In genomic region chr11:11841121-11841604, GRCh38 we compare ENCODE assay signal across 8 cellular contexts. TPM values are rescaled to one million over a fixed set of nuclear protein-coding genes. Genes with fewer than 3 reads are reported as not detected.
A peak's percentile ranks its signal among the peaks of the same experiment; 100 is the strongest.
DNase-seq lines count a peak whose midpoint lies in the region; ATAC-seq and TF ChIP-seq lines count a peak whose summit lies in the region.

No MANE protein-coding gene starts in this region.

- H3K27me3 ChIP-seq in MM.1S (replicated peaks; ENCODE audit: insufficient read depth, low read length): no peaks in the 10 kb centered on the region
- no peaks in the 10 kb centered on the region for H3K27me3 ChIP-seq in right atrium auricular region

- peaks cover 44% of the 10 kb centered on the region for H3K79me2 ChIP-seq in MM.1S (ENCODE audit: low read length)

- no peaks in the 10 kb centered on the region for H3K9me2 ChIP-seq in MM.1S (replicated peaks; ENCODE audit: insufficient read depth, low read length)

- H3K9ac ChIP-seq in MM.1S (ENCODE audit: low read length): peak overlapping the region; percentile 97

- H3K4me3 Mint-ChIP-seq in activated naive CD4-positive, alpha-beta T cell treated with anti-CD3 and anti-CD28 coated beads, Interleukin-2, amount 10 ng/mL, durations not matched to agents 7 days and 5 days: no peak overlapping the region

- peaks cover 23% of the 10 kb centered on the region for H3F3A ChIP-seq in MM.1S (ENCODE audit: insufficient read depth, low read length)

- peaks cover 3% of the 10 kb centered on the region for H3K36me3 Mint-ChIP-seq in activated naive CD4-positive, alpha-beta T cell treated with anti-CD3 and anti-CD28 coated beads, Interleukin-2, amount 10 ng/mL, durations not matched to agents 7 days and 5 days

- H3K9me3 Mint-ChIP-seq in activated naive CD4-positive, alpha-beta T cell treated with anti-CD3 and anti-CD28 coated beads, Interleukin-2, amount 10 ng/mL, durations not matched to agents 7 days and 5 days: no peaks in the 10 kb centered on the region

- peak; percentile 16 for ATAC-seq in GM21619 (IDR thresholded peaks at IDR 0.05; ENCODE audit: unreplicated experiment)
- ATAC-seq in sciatic nerve: peak; percentile 72

- H3K36me3 ChIP-seq in MM.1S (replicated peaks; ENCODE audit: insufficient read depth, low read length): no peaks in the 10 kb centered on the region
- no peaks in the 10 kb centered on the region for H3K36me3 ChIP-seq in right atrium auricular region

- peak overlapping the region; percentile 95 for H2AFZ ChIP-seq in MM.1S (ENCODE audit: low read length)

- H4K20me1 ChIP-seq in MM.1S (ENCODE audit: insufficient read depth, low read length): peaks cover 20% of the 10 kb centered on the region

- no peaks in the 10 kb centered on the region for H3K9me3 ChIP-seq in MM.1S (replicated peaks; ENCODE audit: insufficient read depth, low read length)
- no peaks in the 10 kb centered on the region for H3K9me3 ChIP-seq in right atrium auricular region

- intact Hi-C loops in sciatic nerve (cut with DNase I): no loop called here

- peak; percentile 40 for DNase-seq in DMS 273 (lab: John Stamatoyannopoulos, UW; ENCODE audit: unreplicated experiment)
- no peak for DNase-seq in DMS 273 treated with DMSO at 0.1 percent for 48 hours (lab: John Stamatoyannopoulos, UW)
- DNase-seq in MM.1S: no peak
- DNase-seq in activated naive CD4-positive, alpha-beta T cell treated with anti-CD3 and anti-CD28 coated beads, Interleukin-2, amount 10 ng/mL, durations not matched to agents 7 days and 5 days: no peak
- DNase-seq in right atrium auricular region (ENCODE audit: low spot score): peak; percentile 69
- peak; percentile 70 for DNase-seq in sciatic nerve (ENCODE audit: low spot score)
- no peak for DNase-seq in activated CD8-positive, alpha-beta memory T cell treated with anti-CD3 and anti-CD28 coated beads for 24 hours

- TF ChIP-seq CTCF in MM.1S (IDR thresholded peaks at IDR 0.05; ENCODE audit: low read length): no peak
- TF ChIP-seq CTCF in right atrium auricular region (IDR thresholded peaks at IDR 0.05): no peak

- H3K27ac Mint-ChIP-seq in activated naive CD4-positive, alpha-beta T cell treated with anti-CD3 and anti-CD28 coated beads, Interleukin-2, amount 10 ng/mL, durations not matched to agents 7 days and 5 days: peak overlapping the region; percentile 66

- peaks cover 8% of the 10 kb centered on the region for H3K27me3 Mint-ChIP-seq in activated naive CD4-positive, alpha-beta T cell treated with anti-CD3 and anti-CD28 coated beads, Interleukin-2, amount 10 ng/mL, durations not matched to agents 7 days and 5 days

- peak overlapping the region; percentile 89 for H3K4me2 ChIP-seq in MM.1S (ENCODE audit: low read depth, low read length)

- CTCF ChIA-PET in activated naive CD4-positive, alpha-beta T cell treated with anti-CD3 and anti-CD28 coated beads, Interleukin-2, amount 10 ng/mL, durations not matched to agents 7 days and 5 days (lab: Charles Lee): interaction anchor here (1.4 kb wide), 1 partner anchor 8 kb away, joined by 7 read pairs; no protein-coding TSS in a partner anchor

- H3K27ac ChIP-seq in MM.1S (ENCODE audit: low read length) (peak overlapping the region; percentile 91), right atrium auricular region (peak overlapping the region; percentile 99)

- H3K4me1 ChIP-seq in MM.1S (ENCODE audit: low read length): peaks cover 26% of the 10 kb centered on the region
- peaks cover 0 to 36% of the 10 kb centered on the region in 2 donors for H3K4me1 ChIP-seq in right atrium auricular region

- H3K4me3 ChIP-seq in MM.1S (ENCODE audit: low read length) (peak overlapping the region; percentile 94), right atrium auricular region (peak overlapping the region; percentile 73 to 75)

- peaks cover 3% of the 10 kb centered on the region for H3K4me1 Mint-ChIP-seq in activated naive CD4-positive, alpha-beta T cell treated with anti-CD3 and anti-CD28 coated beads, Interleukin-2, amount 10 ng/mL, durations not matched to agents 7 days and 5 days

RNA-seq across cellular contexts. Expression of gene USP47, which starts 0.6 kb away (rescaled TPM):
- total RNA-seq in right atrium auricular region (10 to 100 TPM; 58.7 to 61.3 TPM), sciatic nerve (57.5 TPM)

Comparison
In these comparisons a context has a peak if more than half of its experiments do, and no peak if none do; other contexts are left out.
1. DNase-seq: peak in DMS 273 (single experiment), right atrium auricular region (single experiment) and sciatic nerve (single experiment); none in DMS 273 treated with DMSO at 0.1 percent for 48 hours (single experiment), MM.1S (single experiment), activated naive CD4-positive, alpha-beta T cell treated with anti-CD3 and anti-CD28 coated beads, Interleukin-2, amount 10 ng/mL, durations not matched to agents 7 days and 5 days (single experiment) and activated CD8-positive, alpha-beta memory T cell treated with anti-CD3 and anti-CD28 coated beads for 24 hours (single experiment).